In genomic region chr14:89366580-89367448, GRCh38 we compare ENCODE assay signal across 14 cellular contexts. TPM values are rescaled to one million over a fixed set of nuclear protein-coding genes. Genes with fewer than 3 reads are reported as not detected.
DNase-seq lines count a peak whose midpoint lies in the region; ATAC-seq, FAIRE-seq and TF ChIP-seq lines count a peak whose summit lies in the region.
"Had no signal": no experiment of that assay in that cellular context is flagged by ENCODE, and none has a peak within 500 bp of the region (broad histone marks: within the 10 kb centered on the region; RNA-seq: fewer than 3 reads in every experiment).

No MANE protein-coding gene starts in this region.

- SMC1A ChIA-PET in GM12878 (lab: Charles Lee; ENCODE audit: uncharacterized antibody, unreplicated experiment): interaction anchor here (0.6 to 4.7 kb wide), 15 partner anchors 11 to 201 kb away, joined by 3 to 56 read pairs (median 6); no protein-coding TSS in a partner anchor

- TF ChIP-seq EP300 in GM12878 (IDR thresholded peaks at IDR 0.05; ENCODE audit: borderline replicate concordance in 1 of 2, control insufficient read depth in 1 of 2, low read depth in 2 of 2, low read length in 2 of 2): no peak

- RAD21 ChIA-PET in GM12878 (lab: Charles Lee; ENCODE audit: unreplicated experiment): interaction anchor here (1.2 to 3.1 kb wide), 7 partner anchors 17 to 90 kb away, joined by 3 to 37 read pairs (median 17); no protein-coding TSS in a partner anchor

- H3K4me2 ChIP-seq in GM12878 (ENCODE audit: control insufficient read depth, insufficient read depth): peak overlapping the region; percentile 62

- peak overlapping the region; percentile 88 for H3K27ac Mint-ChIP-seq in stimulated activated effector memory CD8-positive, alpha-beta T cell treated with anti-CD3 and anti-CD28 coated beads, Interleukin-12 subunit alpha, Interleukin-12 subunit beta, amount 100 ng/mL, for 72 hours

- in situ Hi-C loops in GM12878 (cut with MboI): no loop called here

- no peaks in the 10 kb centered on the region for H4K20me1 ChIP-seq in GM12878 (ENCODE audit: control insufficient read depth, insufficient read depth)

- TF ChIP-seq CTCF in GM12878 (IDR thresholded peaks at IDR 0.05 in 2 of 3, conservative IDR thresholded peaks at IDR 0.05 in 1 of 3; ENCODE audit: control insufficient read depth in 2 of 3, extremely low read depth in 1 of 3, insufficient read depth in 1 of 3, low read depth in 3 of 3, low read length in 3 of 3) (no peak), left lung (IDR thresholded peaks at IDR 0.05) (no peak)

- CTCF ChIA-PET in GM12878 (lab: Yijun Ruan, JAX): interaction anchor here (0.9 to 3.7 kb wide), 5 partner anchors 18 to 401 kb away, joined by 3 to 29 read pairs (median 5); no protein-coding TSS in a partner anchor

- POLR2A ChIA-PET in GM12878 (lab: Charles Lee): interaction anchor here (1.1 to 3.1 kb wide), 3 partner anchors 11 to 17 kb away, joined by 3 to 13 read pairs (median 7); no protein-coding TSS in a partner anchor

- H3K9me3 ChIP-seq in GM12878 (replicated peaks; ENCODE audit: control insufficient read depth, insufficient read depth, low read length) (peaks cover 16% of the 10 kb centered on the region; the same call in 2 of the 3 replicates), left lung (no peaks in the 10 kb centered on the region)
- H3K9me3 ChIP-seq: tibial nerve had no signal

- peaks cover 15% of the 10 kb centered on the region for H3K36me3 Mint-ChIP-seq in stimulated activated effector memory CD8-positive, alpha-beta T cell treated with anti-CD3 and anti-CD28 coated beads, Interleukin-12 subunit alpha, Interleukin-12 subunit beta, amount 100 ng/mL, for 72 hours

- H3K27ac ChIP-seq in GM12878 (ENCODE audit: control insufficient read depth, insufficient read depth): peak overlapping the region; percentile 97
- peak overlapping the region in 1 of 2 donors; percentile 75 for H3K27ac ChIP-seq in left lung

- peaks cover 0 to 4% of the 10 kb centered on the region in 2 experiments; a peak in 3 of 4 replicates for H3K36me3 ChIP-seq in GM12878 (ENCODE audit: control insufficient read depth in 2 of 2, insufficient read depth in 2 of 2, low read length in 1 of 2)
- H3K36me3 ChIP-seq in left lung: no peaks in the 10 kb centered on the region
- H3K36me3 ChIP-seq: tibial nerve had no signal

- 89% methylated on average over 14 of the region's 14 CpGs for WGBS in GM12878 (ENCODE audit: insufficient coverage, insufficient replicate concordance, low lambda C conversion rate, missing lambda C conversion rate)

- peaks cover 68% of the 10 kb centered on the region for H3K79me2 ChIP-seq in GM12878 (ENCODE audit: control insufficient read depth, insufficient read depth, low read length)

- H3K27me3 ChIP-seq in GM12878 (replicated peaks in 1 of 2; ENCODE audit: control insufficient read depth in 2 of 2, insufficient read depth in 2 of 2, low read length in 1 of 2) (no peaks in the 10 kb centered on the region), left lung (no peaks in the 10 kb centered on the region)
- H3K27me3 ChIP-seq: tibial nerve had no signal

- no peak overlapping the region; the same call in 1 of the 2 replicates for H2AFZ ChIP-seq in GM12878 (ENCODE audit: control insufficient read depth, low read depth, low read length)

- TF ChIP-seq POLR2A in GM12878 (IDR thresholded peaks at IDR 0.05; ENCODE audit: low read depth, low read length): no peak

- no peak for FAIRE-seq in GM12878 (lab: Jason Lieb, UNC)
- FAIRE-seq: G401.6, GM19239 had no signal

- ATAC-seq in GM12878: no peak
- peak; percentile 12 for ATAC-seq in left lung
- no peak for ATAC-seq in stimulated activated effector memory CD8-positive, alpha-beta T cell treated with anti-CD3 and anti-CD28 coated beads, Interleukin-12 subunit alpha, Interleukin-12 subunit beta, amount 100 ng/mL, for 72 hours
- no peak for ATAC-seq in GM19397 (IDR thresholded peaks at IDR 0.05; ENCODE audit: unreplicated experiment)

- peak overlapping the region; percentile 39; the same call in 1 of the 2 replicates for H3K9ac ChIP-seq in GM12878 (ENCODE audit: control insufficient read depth, insufficient read depth, low read length)

- peaks cover 54% of the 10 kb centered on the region for H3K4me1 Mint-ChIP-seq in stimulated activated effector memory CD8-positive, alpha-beta T cell treated with anti-CD3 and anti-CD28 coated beads, Interleukin-12 subunit alpha, Interleukin-12 subunit beta, amount 100 ng/mL, for 72 hours

- H3K4me1 ChIP-seq in GM12878 (ENCODE audit: control insufficient read depth, insufficient read depth, low read length) (peaks cover 36% of the 10 kb centered on the region), left lung (peaks cover 15 to 57% of the 10 kb centered on the region in 2 donors)

- intact Hi-C loops in GM12878 (cut with micrococcal nuclease; ENCODE audit: unreplicated experiment) (loop anchor here (5.0 kb wide), 1 partner anchor 65 kb away; no protein-coding TSS in a partner anchor), left lung (cut with DNase I) (no loop called here)

- no peaks in the 10 kb centered on the region for H3K9me3 Mint-ChIP-seq in stimulated activated effector memory CD8-positive, alpha-beta T cell treated with anti-CD3 and anti-CD28 coated beads, Interleukin-12 subunit alpha, Interleukin-12 subunit beta, amount 100 ng/mL, for 72 hours

- TF ChIP-seq RAD21 in GM12878 (IDR thresholded peaks at IDR 0.05; ENCODE audit: insufficient read depth, low read depth, low read length): no peak

- peak; percentile 42 for DNase-seq in NCI-H510A treated with DMSO at 0.1 percent for 48 hours (lab: John Stamatoyannopoulos, UW)
- no peak for DNase-seq in NCI-H510A (lab: John Stamatoyannopoulos, UW)
- no peak for DNase-seq in GM12878 (ENCODE audit: low read depth, low spot score)
- DNase-seq in left lung: peak in 1 of 2 donors; percentile 51
- no peak for DNase-seq in stimulated activated effector memory CD8-positive, alpha-beta T cell treated with anti-CD3 and anti-CD28 coated beads, Interleukin-12 subunit alpha, Interleukin-12 subunit beta, amount 100 ng/mL, for 72 hours (ENCODE audit: low spot score in 2 of 2)
- DNase-seq in NCI-H1105 (lab: John Stamatoyannopoulos, UW): no peak
- no peak for DNase-seq in stimulated activated CD4-positive, alpha-beta T cell treated with anti-CD3 and anti-CD28 coated beads, Interleukin-4, amount 100 ng/mL, for 4 hours
- DNase-seq: Karpas-422, mammary epithelial cell, T-helper 9 cell had no signal

- H3K4me3 ChIP-seq in GM12878: no peak overlapping the region
- H3K4me3 ChIP-seq in left lung: no peak overlapping the region
- H3K4me3 ChIP-seq: tibial nerve had no signal

- no TSS peak for BruUV-seq in GM12878 (replicated peaks; lab: Mats Ljungman, UMichigan)

- no peak overlapping the region for H3K4me3 Mint-ChIP-seq in stimulated activated effector memory CD8-positive, alpha-beta T cell treated with anti-CD3 and anti-CD28 coated beads, Interleukin-12 subunit alpha, Interleukin-12 subunit beta, amount 100 ng/mL, for 72 hours

TF ChIP-seq in GM12878, 131 proteins besides CTCF, POLR2A, EP300 and RAD21 (continues in another document):
- TF ChIP-seq SIX5 (IDR thresholded peaks at IDR 0.05; ENCODE audit: low read depth, low read length, severe bottlenecking) (no peak), RUNX3 (IDR thresholded peaks at IDR 0.05; ENCODE audit: low read length) (no peak), EZH2 (IDR thresholded peaks at IDR 0.05; ENCODE audit: borderline replicate concordance, control insufficient read depth, low read depth, low read length) (no peak), TBL1XR1 (IDR thresholded peaks at IDR 0.05; ENCODE audit: low read depth, low read length) (no peak), GABPA (IDR thresholded peaks at IDR 0.05; ENCODE audit: low read depth) (no peak), REST (IDR thresholded peaks at IDR 0.05; ENCODE audit: low read depth, low read length) (no peak)

RNA-seq across cellular contexts. Expression of gene FOXN3, which starts 50.2 kb away (rescaled TPM):
- total RNA-seq in GM12878 (2013; cell fraction: nucleolus; rRNA removed): 112 and 136 TPM in 2 replicates
- total RNA-seq in GM12878 (2014; rRNA removed) (41.7 and 42.0 TPM in 2 replicates), GM12878 (2014; rRNA removed; fragmentation: Illumina TruSeq; extraction: Trizol) (32.5 and 33.8 TPM in 2 replicates), GM12878 (2021) (66.1 and 68.9 TPM in 2 replicates), left lung (10 to 100 TPM; 71.1 to 80.7 TPM)
- 19.9 TPM for polyA plus RNA-seq in GM12878 (2011; ENCODE audit: low read depth)
- polyA plus RNA-seq in GM12878 (2011; rRNA removed) (21.5 and 25.6 TPM in 2 replicates), GM12878 (2014; fragmentation: Illumina TruSeq; extraction: Trizol) (43.6 and 46.8 TPM in 2 replicates), GM12878 (2014; fragmentation: Nextera tagmentation; extraction: Ambion mirVana) (1 to 10 TPM; 4.5 to 7.1 TPM), GM12878 (2014; rRNA removed) (34.5 and 38.4 TPM in 2 replicates), GM12878 (2016; fragmentation: Nextera tagmentation; extraction: Ambion mirVana) (10 to 100 TPM; 21.2 to 23.7 TPM)
- polyA plus RNA-seq in GM12878 (2011; cell fraction: cytosol; rRNA removed): 21.5 and 21.7 TPM in 2 replicates
- 17.3 and 21.5 TPM in 2 replicates for polyA plus RNA-seq in GM12878 (2011; cell fraction: nucleus; rRNA removed)
- polyA plus RNA-seq in GM12878 (2012): 28.8 and 31.2 TPM in 2 replicates
- 42.8 and 49.2 TPM in 2 replicates for polyA minus RNA-seq in GM12878 (2011; rRNA and poly(A)+ RNA removed)
- polyA minus RNA-seq in GM12878 (2011; cell fraction: cytosol; rRNA and poly(A)+ RNA removed): 15.0 and 20.3 TPM in 2 replicates
- polyA minus RNA-seq in GM12878 (2011; cell fraction: nucleus; rRNA and poly(A)+ RNA removed): 27.3 and 39.6 TPM in 2 replicates
